Comparison of ENCODE assay signal across 8 cellular contexts in genomic region chr2:15177103-15177502, GRCh38.
DNase-seq lines count a peak whose midpoint lies in the region; ATAC-seq and TF ChIP-seq lines count a peak whose summit lies in the region.

No MANE protein-coding gene starts in this region.

- H3K4me3 ChIP-seq in mammary epithelial cell (replicated peaks in 1 of 3; ENCODE audit: insufficient read depth in 1 of 3, low read depth in 2 of 3, low read length in 3 of 3) (no peak overlapping the region), hepatocyte (no peak overlapping the region)

- in situ Hi-C loops in mammary epithelial cell (cut with MboI; ENCODE audit: low sequenced_read_pairs in 2 of 2) = loop anchor here in 1 of 2 donors (25.0 kb wide), 1 partner anchor 410 kb away; the partner anchor contains the start of gene DDX1

- TF ChIP-seq CTCF in mammary epithelial cell (conservative IDR thresholded peaks at IDR 0.05 in 1 of 2, IDR thresholded peaks at IDR 0.05 in 1 of 2; ENCODE audit: extremely low read depth in 1 of 2, insufficient read depth in 1 of 2, low read depth in 1 of 2, low read length in 2 of 2) (no peak), hepatocyte (IDR thresholded peaks at IDR 0.05; ENCODE audit: poor library complexity) (no peak)

- H3K27ac ChIP-seq in mammary epithelial cell (ENCODE audit: insufficient read depth, low read depth, low read length) (no peak overlapping the region), hepatocyte (no peak overlapping the region)

- H3K9me2 ChIP-seq in hepatocyte (replicated peaks; ENCODE audit: insufficient read depth) = no peaks in the 10 kb centered on the region

- H3K9me3 ChIP-seq in mammary epithelial cell (replicated peaks; ENCODE audit: insufficient read depth, low read length) (no peaks in the 10 kb centered on the region), hepatocyte (ENCODE audit: low read depth) (no peaks in the 10 kb centered on the region)

- H3K27me3 ChIP-seq in mammary epithelial cell (ENCODE audit: insufficient read depth, low read length) (no peaks in the 10 kb centered on the region), hepatocyte (no peaks in the 10 kb centered on the region)

- intact Hi-C loops in mammary epithelial cell (cut with micrococcal nuclease) = loop anchor here (10.0 kb wide), 1 partner anchor 158 kb away; no protein-coding TSS in a partner anchor

- H3K36me3 ChIP-seq in mammary epithelial cell (ENCODE audit: insufficient read depth, low read length) = no peaks in the 10 kb centered on the region
- no peaks in the 10 kb centered on the region for H3K36me3 ChIP-seq in hepatocyte (replicated peaks; ENCODE audit: insufficient read depth, low read depth)

- H4K20me1 ChIP-seq in mammary epithelial cell (ENCODE audit: insufficient read depth, low read length) (no peaks in the 10 kb centered on the region), hepatocyte (ENCODE audit: insufficient read depth, poor library complexity, severe bottlenecking) (no peaks in the 10 kb centered on the region)

- H3K4me1 ChIP-seq in mammary epithelial cell (ENCODE audit: insufficient read depth, low read length) (peaks cover 8% of the 10 kb centered on the region), hepatocyte (ENCODE audit: insufficient read depth) (peaks cover 17% of the 10 kb centered on the region)

- H2AFZ ChIP-seq in mammary epithelial cell (ENCODE audit: low read depth, low read length) = no peak overlapping the region
- no peak overlapping the region for H2AFZ ChIP-seq in hepatocyte

- WGBS in mammary epithelial cell (ENCODE audit: low coverage, missing lambda C conversion rate) = 65% methylated on average over 6 of the region's 6 CpGs
- 69% methylated on average over 6 of the region's 6 CpGs for WGBS in hepatocyte (ENCODE audit: low lambda C conversion rate, missing lambda C conversion rate)

- no peaks in the 10 kb centered on the region for H3K79me2 ChIP-seq in mammary epithelial cell (ENCODE audit: insufficient read depth, low read length)
- no peaks in the 10 kb centered on the region for H3K79me2 ChIP-seq in hepatocyte

- CTCF ChIA-PET in mammary epithelial cell (lab: Charles Lee; ENCODE audit: low non-redundant PET) = no interaction called here

- H3K4me2 ChIP-seq in mammary epithelial cell (ENCODE audit: insufficient read depth, low read depth, low read length) (no peak overlapping the region), hepatocyte (no peak overlapping the region)

- DNase-seq in T-helper 22 cell (ENCODE audit: low read depth) (peak; percentile 65), mammary epithelial cell (peak; percentile 85), hepatocyte (ENCODE audit: low spot score) (no peak), NCI-H1417 treated with DMSO at 0.1 percent for 48 hours (lab: John Stamatoyannopoulos, UW) (no peak), epidermal melanocyte (ENCODE audit: insufficient read length, low spot score) (no peak)
- DNase-seq in stimulated activated CD4-positive, alpha-beta T cell treated with anti-CD3 and anti-CD28 coated beads, TNF-alpha, amount 100 ng/mL, for 4 hours (ENCODE audit: low read depth in 3 of 3) = peak; percentile 17 to 52 (median 36)

- no TSS peak for BruUV-seq in mammary epithelial cell (replicated peaks; lab: Mats Ljungman, UMichigan)

- no peak overlapping the region for H3K9ac ChIP-seq in mammary epithelial cell (ENCODE audit: insufficient read depth, low read length)

- ATAC-seq in GM18519 (IDR thresholded peaks at IDR 0.05; ENCODE audit: low FRiP score, unreplicated experiment) = peak; percentile 96
- peak; percentile 97 for ATAC-seq in HG02870 (IDR thresholded peaks at IDR 0.05; ENCODE audit: unreplicated experiment)

- dilution Hi-C loops in mammary epithelial cell (cut with HindIII; ENCODE audit: low sequenced_read_pairs) = no loop called here

Comparison
In these comparisons a context has a peak if more than half of its experiments do, and no peak if none do; other contexts are left out.
1. DNase-seq: peak in T-helper 22 cell (single experiment), mammary epithelial cell (single experiment) and stimulated activated CD4-positive, alpha-beta T cell treated with anti-CD3 and anti-CD28 coated beads, TNF-alpha, amount 100 ng/mL, for 4 hours (3 of 3); none in hepatocyte (single experiment), NCI-H1417 treated with DMSO at 0.1 percent for 48 hours (single experiment) and epidermal melanocyte (single experiment).